ENCODE assay signal across 18 cellular contexts in the genomic region with DNA sequence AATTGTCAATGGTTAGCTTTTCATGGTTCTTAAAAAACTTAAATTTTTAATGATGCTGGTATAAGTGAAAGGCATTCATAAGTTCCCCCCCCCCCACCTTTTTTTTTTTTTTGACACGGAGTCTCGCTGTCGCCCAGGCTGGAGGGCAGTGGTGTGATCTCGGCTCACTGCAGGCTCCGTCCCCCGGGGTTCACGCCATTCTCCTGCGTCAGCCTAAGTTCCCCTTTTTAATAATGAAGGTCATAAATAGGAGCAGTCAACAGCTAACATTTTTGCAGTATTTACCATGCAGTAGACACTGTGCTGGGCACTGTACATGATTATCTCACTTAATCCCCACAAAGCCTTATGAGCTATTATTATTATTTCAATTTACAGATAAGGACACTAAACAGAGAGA.
"Had no signal": no experiment of that assay in that cellular context is flagged by ENCODE, and none has a peak within 500 bp of the region (broad histone marks: within the 10 kb centered on the region; RNA-seq: fewer than 3 reads in every experiment).

No MANE protein-coding gene starts in this region.

- H3K9me3 ChIP-seq: esophagus muscularis mucosa, pancreas, right lobe of liver, thoracic aorta, upper lobe of right lung had no signal

- H3K27ac ChIP-seq: esophagus muscularis mucosa, pancreas, right lobe of liver, thoracic aorta, upper lobe of right lung had no signal

- H3K4me2 ChIP-seq: smooth muscle cell had no signal

- H3K4me3 ChIP-seq: esophagus muscularis mucosa, pancreas, right lobe of liver, smooth muscle cell, thoracic aorta, upper lobe of right lung had no signal

- ATAC-seq: pancreas; right lobe of liver; stimulated activated effector memory CD8-positive, alpha-beta T cell treated with anti-CD3 and anti-CD28 coated beads, Interleukin-12 subunit alpha, Interleukin-12 subunit beta, amount 100 ng/mL, for 72 hours; upper lobe of right lung had no signal

- H3K4me1 Mint-ChIP-seq: stimulated activated effector memory CD8-positive, alpha-beta T cell treated with anti-CD3 and anti-CD28 coated beads, Interleukin-12 subunit alpha, Interleukin-12 subunit beta, amount 100 ng/mL, for 72 hours had no signal

- FAIRE-seq: bronchial epithelial cell, pancreas, TTC549 had no signal

- H3K9me3 Mint-ChIP-seq: activated CD4-positive, alpha-beta memory T cell treated with anti-CD3 and anti-CD28 coated beads for 36 hours; stimulated activated effector memory CD8-positive, alpha-beta T cell treated with anti-CD3 and anti-CD28 coated beads, Interleukin-12 subunit alpha, Interleukin-12 subunit beta, amount 100 ng/mL, for 72 hours had no signal

- H3K36me3 Mint-ChIP-seq: activated CD4-positive, alpha-beta memory T cell treated with anti-CD3 and anti-CD28 coated beads for 36 hours; stimulated activated effector memory CD8-positive, alpha-beta T cell treated with anti-CD3 and anti-CD28 coated beads, Interleukin-12 subunit alpha, Interleukin-12 subunit beta, amount 100 ng/mL, for 72 hours had no signal

- H3K27ac Mint-ChIP-seq: activated CD4-positive, alpha-beta memory T cell treated with anti-CD3 and anti-CD28 coated beads for 36 hours; activated naive CD8-positive, alpha-beta T cell; stimulated activated effector memory CD8-positive, alpha-beta T cell treated with anti-CD3 and anti-CD28 coated beads, Interleukin-12 subunit alpha, Interleukin-12 subunit beta, amount 100 ng/mL, for 72 hours had no signal

- H3K27me3 ChIP-seq: esophagus muscularis mucosa, pancreas, right lobe of liver, upper lobe of right lung had no signal

- H3K4me1 ChIP-seq: pancreas, right lobe of liver, upper lobe of right lung had no signal

- DNase-seq: activated CD4-positive, alpha-beta memory T cell treated with anti-CD3 and anti-CD28 coated beads for 36 hours; activated CD4-positive, alpha-beta T cell treated with anti-CD3 and anti-CD28 coated beads for 4 hours; activated T-cell treated with anti-CD3 and anti-CD28 coated beads for 4 hours; cerebellar nuclear complex; cortex of kidney; effector CD8-positive, alpha-beta T cell; midbrain; pancreas; right lobe of liver; stimulated activated CD4-positive, alpha-beta T cell treated with anti-CD3 and anti-CD28 coated beads, Interleukin-4, amount 100 ng/mL, for 24 hours; upper lobe of right lung had no signal

- H3K4me3 Mint-ChIP-seq: activated CD4-positive, alpha-beta memory T cell treated with anti-CD3 and anti-CD28 coated beads for 36 hours; activated naive CD8-positive, alpha-beta T cell; stimulated activated effector memory CD8-positive, alpha-beta T cell treated with anti-CD3 and anti-CD28 coated beads, Interleukin-12 subunit alpha, Interleukin-12 subunit beta, amount 100 ng/mL, for 72 hours had no signal

- H3K36me3 ChIP-seq: esophagus muscularis mucosa, pancreas, right lobe of liver, thoracic aorta, upper lobe of right lung had no signal
